Comparison of ENCODE assay signal across 23 cellular contexts in genomic region chr11:38411149-38411548, GRCh38.
DNase-seq lines count a peak whose midpoint lies in the region; ATAC-seq and TF ChIP-seq lines count a peak whose summit lies in the region.
"Had no signal": no experiment of that assay in that cellular context is flagged by ENCODE, and none has a peak within 500 bp of the region (broad histone marks: within the 10 kb centered on the region; RNA-seq: fewer than 3 reads in every experiment).

No MANE protein-coding gene starts in this region.

- H3K27ac ChIP-seq in GM23338 (ENCODE audit: low read depth), result no peak overlapping the region
- H3K27ac ChIP-seq in adrenal gland, result no peak overlapping the region
- no peak overlapping the region for H3K27ac ChIP-seq in thyroid gland
- H3K27ac ChIP-seq: BLaER1, body of pancreas, epithelial cell of prostate, gastroesophageal sphincter, GM23248, HL-60, SJCRH30 had no signal

- ATAC-seq in GM23338 (peak; percentile 64), HG02973 (IDR thresholded peaks at IDR 0.05; ENCODE audit: unreplicated experiment) (no peak), HG02798 (IDR thresholded peaks at IDR 0.05; ENCODE audit: poor library complexity, unreplicated experiment) (no peak)
- ATAC-seq: body of pancreas; gastroesophageal sphincter; stimulated activated memory B cell treated with anti-CD40 and anti-IgM and Interleukin-4, amounts not matched to agents 10 μg/mL and 1 μg/mL and 100 μg/mL, for 72 hours had no signal

- H3K4me1 Mint-ChIP-seq in GM23338 (no peaks in the 10 kb centered on the region), nephron progenitor cell (no peaks in the 10 kb centered on the region)
- H3K4me1 Mint-ChIP-seq: activated naive CD4-positive, alpha-beta T cell treated with anti-CD3 and anti-CD28 coated beads, Interleukin-2, amount 10 ng/mL, durations not matched to agents 7 days and 5 days; IgD-negative memory B cell; stimulated activated memory B cell treated with anti-CD40 and anti-IgM and Interleukin-4, amounts not matched to agents 10 μg/mL and 1 μg/mL and 100 μg/mL, for 72 hours had no signal

- H3K36me3 Mint-ChIP-seq in GM23338 (ENCODE audit: low read depth) (no peaks in the 10 kb centered on the region), nephron progenitor cell (ENCODE audit: low read depth) (no peaks in the 10 kb centered on the region)
- H3K36me3 Mint-ChIP-seq: activated naive CD4-positive, alpha-beta T cell treated with anti-CD3 and anti-CD28 coated beads, Interleukin-2, amount 10 ng/mL, durations not matched to agents 7 days and 5 days; IgD-negative memory B cell; stimulated activated memory B cell treated with anti-CD40 and anti-IgM and Interleukin-4, amounts not matched to agents 10 μg/mL and 1 μg/mL and 100 μg/mL, for 72 hours had no signal

- H3K9me2 ChIP-seq in GM23338 (ENCODE audit: insufficient read depth), result no peaks in the 10 kb centered on the region

- intact Hi-C loops in adrenal gland (cut with DNase I) (no loop called here), thyroid gland (cut with DNase I) (no loop called here)

- H3K27ac Mint-ChIP-seq in GM23338, result no peak overlapping the region
- no peak overlapping the region for H3K27ac Mint-ChIP-seq in nephron progenitor cell
- H3K27ac Mint-ChIP-seq: activated naive CD4-positive, alpha-beta T cell treated with anti-CD3 and anti-CD28 coated beads, Interleukin-2, amount 10 ng/mL, durations not matched to agents 7 days and 5 days; dendritic cell treated with granulocyte-macrophage colony-stimulating factor and Interleukin-4, amounts not matched to agents 40 ng/mL and 50 ng/mL, for 4 days; IgD-negative memory B cell; stimulated activated memory B cell treated with anti-CD40 and anti-IgM and Interleukin-4, amounts not matched to agents 10 μg/mL and 1 μg/mL and 100 μg/mL, for 72 hours had no signal

- peak; percentile 8 for DNase-seq in GM23338 (ENCODE audit: low spot score)
- DNase-seq in OCI-M1 (lab: John Stamatoyannopoulos, UW), result peak; percentile 73
- no peak for DNase-seq in astrocyte of the spinal cord (ENCODE audit: low read depth, low spot score)
- DNase-seq in nephron progenitor cell, result no peak
- no peak for DNase-seq in adrenal gland
- DNase-seq in thyroid gland, result no peak
- DNase-seq: activated naive CD4-positive, alpha-beta T cell treated with anti-CD3 and anti-CD28 coated beads, Interleukin-2, amount 10 ng/mL, durations not matched to agents 7 days and 5 days; body of pancreas; GM23248; NCI-H2029; NCI-H446 treated with DMSO at 0.1 percent for 48 hours; retina; SJCRH30; T1000 had no signal

- H3F3A ChIP-seq in GM23338 (replicated peaks; ENCODE audit: low read depth), result no peaks in the 10 kb centered on the region

- no peaks in the 10 kb centered on the region for H4K20me1 ChIP-seq in GM23338 (replicated peaks; ENCODE audit: insufficient read depth)
- H4K20me1 ChIP-seq: BLaER1 had no signal

- TF ChIP-seq CTCF in GM23338 (conservative IDR thresholded peaks at IDR 0.05; ENCODE audit: low read depth in 2 of 2) (0 out of 4 replicates have a peak, but pooled peaks have one; percentile 8 to 18), astrocyte of the spinal cord (IDR thresholded peaks at IDR 0.05; ENCODE audit: low read depth, low read length) (peak; percentile 2), nephron progenitor cell (IDR thresholded peaks at IDR 0.05) (peak; percentile 27), adrenal gland (IDR thresholded peaks at IDR 0.05) (no peak), thyroid gland (IDR thresholded peaks at IDR 0.05) (no peak)

- H3K36me3 ChIP-seq in GM23338 (ENCODE audit: insufficient read depth) (no peaks in the 10 kb centered on the region), adrenal gland (replicated peaks in 1 of 2) (no peaks in the 10 kb centered on the region), thyroid gland (no peaks in the 10 kb centered on the region)
- H3K36me3 ChIP-seq: BLaER1, gastroesophageal sphincter, SJCRH30 had no signal

- no peak overlapping the region for H2AFZ ChIP-seq in GM23338
- H2AFZ ChIP-seq: GM23248 had no signal

- H3K4me3 ChIP-seq in GM23338, result no peak overlapping the region
- H3K4me3 ChIP-seq in astrocyte of the spinal cord (ENCODE audit: low read depth, low read length), result no peak overlapping the region
- no peak overlapping the region for H3K4me3 ChIP-seq in adrenal gland
- H3K4me3 ChIP-seq in thyroid gland (replicated peaks in 1 of 3), result no peak overlapping the region
- H3K4me3 ChIP-seq: BLaER1, body of pancreas, gastroesophageal sphincter, GM23248, SJCRH30 had no signal

- H3K4me1 ChIP-seq in GM23338 (ENCODE audit: insufficient read depth) (no peaks in the 10 kb centered on the region), adrenal gland (replicated peaks in 1 of 2) (no peaks in the 10 kb centered on the region), thyroid gland (no peaks in the 10 kb centered on the region)
- H3K4me1 ChIP-seq: BLaER1, body of pancreas, gastroesophageal sphincter, SJCRH30 had no signal

- in situ Hi-C loops in astrocyte of the spinal cord (cut with HindIII; ENCODE audit: low sequenced_read_pairs), result no loop called here

- H3K27me3 ChIP-seq in GM23338 (ENCODE audit: insufficient read depth) (no peaks in the 10 kb centered on the region), adrenal gland (no peaks in the 10 kb centered on the region), thyroid gland (no peaks in the 10 kb centered on the region)
- H3K27me3 ChIP-seq: BLaER1, body of pancreas, gastroesophageal sphincter, SJCRH30 had no signal

- H3K27me3 Mint-ChIP-seq in GM23338 (ENCODE audit: insufficient read depth, low read depth, poor library complexity) (peaks cover 4% of the 10 kb centered on the region), nephron progenitor cell (ENCODE audit: low read depth, poor library complexity) (no peaks in the 10 kb centered on the region)
- H3K27me3 Mint-ChIP-seq: activated naive CD4-positive, alpha-beta T cell treated with anti-CD3 and anti-CD28 coated beads, Interleukin-2, amount 10 ng/mL, durations not matched to agents 7 days and 5 days; dendritic cell treated with granulocyte-macrophage colony-stimulating factor and Interleukin-4, amounts not matched to agents 40 ng/mL and 50 ng/mL, for 4 days; IgD-negative memory B cell; stimulated activated memory B cell treated with anti-CD40 and anti-IgM and Interleukin-4, amounts not matched to agents 10 μg/mL and 1 μg/mL and 100 μg/mL, for 72 hours had no signal

- TF ChIP-seq POLR2A in adrenal gland (IDR thresholded peaks at IDR 0.05) (no peak), thyroid gland (IDR thresholded peaks at IDR 0.05) (no peak)

- H3K79me2 ChIP-seq in GM23338 (replicated peaks; ENCODE audit: insufficient read depth), result no peaks in the 10 kb centered on the region

- H3K4me3 Mint-ChIP-seq in GM23338, result no peak overlapping the region
- no peak overlapping the region for H3K4me3 Mint-ChIP-seq in nephron progenitor cell
- H3K4me3 Mint-ChIP-seq: activated naive CD4-positive, alpha-beta T cell treated with anti-CD3 and anti-CD28 coated beads, Interleukin-2, amount 10 ng/mL, durations not matched to agents 7 days and 5 days; dendritic cell treated with granulocyte-macrophage colony-stimulating factor and Interleukin-4, amounts not matched to agents 40 ng/mL and 50 ng/mL, for 4 days; IgD-negative memory B cell; stimulated activated memory B cell treated with anti-CD40 and anti-IgM and Interleukin-4, amounts not matched to agents 10 μg/mL and 1 μg/mL and 100 μg/mL, for 72 hours had no signal

- 80 to 87% (median 86%) methylated on average over 2 of the region's 2 CpGs for WGBS in adrenal gland, 4 donors
- 84 to 90% methylated on average over 2 of the region's 2 CpGs for WGBS in thyroid gland, 2 donors

- H3K4me2 ChIP-seq in GM23338, result no peak overlapping the region
- H3K4me2 ChIP-seq: BLaER1 had no signal

- no peaks in the 10 kb centered on the region for H3K9me3 ChIP-seq in adrenal gland (replicated peaks in 1 of 3)
- H3K9me3 ChIP-seq in thyroid gland, result no peaks in the 10 kb centered on the region
- H3K9me3 ChIP-seq: BLaER1, body of pancreas, gastroesophageal sphincter, SJCRH30 had no signal

- H3K9me3 Mint-ChIP-seq in GM23338 (peaks cover 3% of the 10 kb centered on the region), nephron progenitor cell (peaks cover 3% of the 10 kb centered on the region)
- H3K9me3 Mint-ChIP-seq: stimulated activated memory B cell treated with anti-CD40 and anti-IgM and Interleukin-4, amounts not matched to agents 10 μg/mL and 1 μg/mL and 100 μg/mL, for 72 hours had no signal

TF ChIP-seq in GM23338, 12 proteins besides CTCF, POLR2A, EP300 and RAD21:
- TF ChIP-seq ETS1 (IDR thresholded peaks at IDR 0.05) (no peak), POLR2AphosphoS5 (IDR thresholded peaks at IDR 0.05; ENCODE audit: low read depth) (no peak), JUNB (IDR thresholded peaks at IDR 0.05; ENCODE audit: unreplicated experiment) (no peak), ZNF331 (CRISPR knock-in tag; IDR thresholded peaks at IDR 0.05; ENCODE audit: low read depth) (no peak), STAT1 (IDR thresholded peaks at IDR 0.05; ENCODE audit: unreplicated experiment) (no peak), NANOG (IDR thresholded peaks at IDR 0.05; ENCODE audit: borderline replicate concordance) (no peak), CREB1 (CRISPR knock-in tag; IDR thresholded peaks at IDR 0.05; ENCODE audit: low read depth) (no peak), EZH2 (IDR thresholded peaks at IDR 0.05; ENCODE audit: low read depth, unreplicated experiment) (no peak)

Comparison
In these comparisons a context has a peak if more than half of its experiments do, and no peak if none do; other contexts are left out.
1. DNase-seq: peak in GM23338 (single experiment) and OCI-M1 (single experiment); none in astrocyte of the spinal cord (single experiment), nephron progenitor cell (single experiment), adrenal gland (0 of 7) and thyroid gland (0 of 2).
2. CTCF ChIP-seq: peak in GM23338 (2 of 2), astrocyte of the spinal cord (single experiment) and nephron progenitor cell (single experiment); none in adrenal gland (0 of 6) and thyroid gland (0 of 6).